Comparison of ENCODE assay signal across 8 cellular contexts in the genomic region with DNA sequence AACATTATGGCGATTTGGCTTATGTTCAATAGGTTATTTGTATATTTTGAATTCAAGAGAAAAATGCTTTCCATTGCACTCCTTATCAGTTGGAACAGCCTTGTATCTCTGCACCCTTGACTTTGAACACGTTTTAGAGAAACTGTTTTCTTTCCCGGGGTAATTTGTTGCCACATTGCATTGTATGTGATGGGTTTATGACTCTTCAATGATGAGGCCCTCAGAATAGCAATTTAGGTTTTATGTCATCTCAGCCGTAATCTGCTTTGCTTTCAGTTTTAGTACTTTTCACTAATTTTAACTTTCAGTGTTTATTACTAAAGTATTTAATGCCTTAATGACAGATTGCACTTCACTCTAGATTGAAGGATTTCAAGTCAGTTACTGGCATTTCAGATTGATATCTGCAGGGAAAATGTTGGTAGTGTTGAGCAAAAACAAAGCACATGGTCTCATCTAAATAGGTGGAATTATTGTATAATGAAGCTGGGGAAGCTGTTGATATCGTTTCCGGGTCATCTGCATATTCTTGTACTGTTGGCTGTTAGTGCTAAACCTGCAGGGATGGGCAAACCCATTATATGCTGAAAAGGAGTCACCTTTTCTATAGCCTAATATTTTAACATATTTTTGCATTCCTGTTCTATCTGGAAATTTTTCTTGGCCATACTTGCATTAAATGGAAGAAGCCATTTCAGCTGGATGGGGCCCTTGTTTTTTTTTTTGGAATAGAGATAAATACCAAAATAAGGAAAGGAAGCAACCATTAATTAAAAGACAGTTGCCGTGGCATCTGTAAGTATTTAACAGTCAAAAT. TPM values are rescaled to one million over a fixed set of nuclear protein-coding genes. Genes with fewer than 3 reads are reported as not detected.
DNase-seq lines count a peak whose midpoint lies in the region; ATAC-seq, FAIRE-seq and TF ChIP-seq lines count a peak whose summit lies in the region.

No MANE protein-coding gene starts in this region.

- H2AFZ ChIP-seq in K562 (ENCODE audit: low read depth, low read length) = no peak overlapping the region
- no peak overlapping the region for H2AFZ ChIP-seq in mesenchymal stem cell (ENCODE audit: low read depth, low read length)

- FAIRE-seq in K562 (lab: Jason Lieb, UNC) = no peak

- intact Hi-C loops in K562 (cut with micrococcal nuclease) (loop anchor here (5.0 to 10.0 kb wide), 2 partner anchors 41 to 213 kb away; no protein-coding TSS in a partner anchor), sciatic nerve (cut with DNase I) (no loop called here)

- peak in 2 of 5 donors; percentile 21 to 31 for DNase-seq in CD8-positive, alpha-beta memory T cell
- DNase-seq in Kasumi-1 (lab: John Stamatoyannopoulos, UW) (peak; percentile 22 to 55), K562 (ENCODE audit: extremely low read depth in 1 of 4, low spot score in 3 of 4) (peak in 3 of 4 experiments; percentile 30 to 47 (median 45)), mesenchymal stem cell (peak; percentile 25), sciatic nerve (ENCODE audit: low spot score) (no peak), amniotic stem cell (lab: John Stamatoyannopoulos, UW) (no peak)

- peaks cover 55% of the 10 kb centered on the region for H3K4me1 ChIP-seq in CD8-positive, alpha-beta memory T cell (ENCODE audit: insufficient read depth, low read length)
- H3K4me1 ChIP-seq in K562 (replicated peaks in 1 of 2; ENCODE audit: control insufficient read depth in 2 of 2, insufficient read depth in 2 of 2, low read length in 2 of 2) (peaks cover 11 to 19% of the 10 kb centered on the region in 2 experiments; a peak in 4 of 5 replicates), mesenchymal stem cell (ENCODE audit: control insufficient read depth, insufficient read depth, low read depth, low read length) (peaks cover 3% of the 10 kb centered on the region)

- peak overlapping the region in 1 of 2 experiments; percentile 98; a peak in 3 of 4 replicates for H3K9ac ChIP-seq in K562 (ENCODE audit: insufficient read depth in 1 of 2, low read depth in 2 of 2, low read length in 2 of 2)
- peak overlapping the region; percentile 98 for H3K9ac ChIP-seq in mesenchymal stem cell (ENCODE audit: low read length)

- H3K27me3 ChIP-seq in CD8-positive, alpha-beta memory T cell (ENCODE audit: insufficient read depth, low read length, poor library complexity, severe bottlenecking) = no peaks in the 10 kb centered on the region
- H3K27me3 ChIP-seq in K562 (ENCODE audit: control insufficient read depth in 2 of 2, insufficient read depth in 2 of 2, low read length in 2 of 2) (no peaks in the 10 kb centered on the region), mesenchymal stem cell (ENCODE audit: control insufficient read depth in 1 of 2, insufficient read depth in 1 of 2, low read length in 2 of 2) (no peaks in the 10 kb centered on the region)

- ATAC-seq in K562 (peak; percentile 19; the same call in 2 of the 3 replicates), sciatic nerve (no peak), GM18505 (IDR thresholded peaks at IDR 0.05; ENCODE audit: unreplicated experiment) (no peak), HG03135 (IDR thresholded peaks at IDR 0.05; ENCODE audit: unreplicated experiment) (no peak)

- H3K9me1 ChIP-seq in K562 (ENCODE audit: control insufficient read depth, insufficient read depth, low read length) = no peaks in the 10 kb centered on the region

- no peak overlapping the region for H2BK15ac ChIP-seq in mesenchymal stem cell (ENCODE audit: low read depth, poor library complexity, severe bottlenecking)

- no peaks in the 10 kb centered on the region for H3K36me3 ChIP-seq in CD8-positive, alpha-beta memory T cell (ENCODE audit: insufficient read depth, low read length)
- H3K36me3 ChIP-seq in K562 (ENCODE audit: control insufficient read depth, insufficient read depth, low read length) = peaks cover 41% of the 10 kb centered on the region
- H3K36me3 ChIP-seq in mesenchymal stem cell (ENCODE audit: control insufficient read depth in 1 of 2, insufficient read depth in 2 of 2, low read depth in 1 of 2, low read length in 2 of 2) = peaks cover 0 to 3% of the 10 kb centered on the region in 2 experiments

- H3K4me3 Mint-ChIP-seq in CD8-positive, alpha-beta memory T cell = peak overlapping the region; percentile 81 to 99 (median 98)

- POLR2A ChIA-PET in CD8-positive, alpha-beta memory T cell (lab: Charles Lee) = interaction anchor here (0.6 kb wide), 1 partner anchor 14 kb away, joined by 3 read pairs; a partner anchor contains a TSS
- POLR2A ChIA-PET in K562 (lab: Yijun Ruan, JAX) = interaction anchor here (0.7 to 1.7 kb wide), 3 partner anchors 9 to 55 kb away, joined by 3 to 6 read pairs (median 5); no protein-coding TSS in a partner anchor

- H3K14ac ChIP-seq in mesenchymal stem cell (ENCODE audit: low read length in 2 of 2) = no peak overlapping the region

- TF ChIP-seq CTCF in K562 (IDR thresholded peaks at IDR 0.05 in 2 of 3, conservative IDR thresholded peaks at IDR 0.05 in 1 of 3; ENCODE audit: insufficient read depth in 2 of 3, low read depth in 1 of 3, low read length in 3 of 3) = no peak

- in situ Hi-C loops in K562 (cut with MboI) = no loop called here

- H3K23ac ChIP-seq in mesenchymal stem cell (ENCODE audit: low read length in 2 of 2) = no peak overlapping the region

- H3K79me1 ChIP-seq in mesenchymal stem cell (replicated peaks; ENCODE audit: low read length, poor library complexity, severe bottlenecking) = peaks cover 2% of the 10 kb centered on the region

- peaks cover 0 to 1% of the 10 kb centered on the region in 2 donors for H3K27me3 Mint-ChIP-seq in CD8-positive, alpha-beta memory T cell

- H2BK120ac ChIP-seq in mesenchymal stem cell (ENCODE audit: low read depth, low read length) = no peak overlapping the region

- TF ChIP-seq RAD21 in K562 (CRISPR knock-in tag; conservative IDR thresholded peaks at IDR 0.05 in 1 of 2, IDR thresholded peaks at IDR 0.05 in 1 of 2) = no peak

- H3K9me3 ChIP-seq in CD8-positive, alpha-beta memory T cell (ENCODE audit: low read length) = no peaks in the 10 kb centered on the region
- H3K9me3 ChIP-seq in K562 (replicated peaks; ENCODE audit: control insufficient read depth, insufficient read depth, low read depth, low read length) = no peaks in the 10 kb centered on the region
- no peaks in the 10 kb centered on the region for H3K9me3 ChIP-seq in mesenchymal stem cell (ENCODE audit: control insufficient read depth, low read length)

- no peak overlapping the region for H2BK5ac ChIP-seq in mesenchymal stem cell (ENCODE audit: low read depth, low read length, poor library complexity, severe bottlenecking)

- BruUV-seq in K562 (replicated peaks; lab: Mats Ljungman, UMichigan) = no TSS peak

- H3K4me3 ChIP-seq in CD8-positive, alpha-beta memory T cell (ENCODE audit: low read length) = peak overlapping the region; percentile 88
- H3K4me3 ChIP-seq in K562 = peak overlapping the region; percentile 87
- H3K4me3 ChIP-seq in mesenchymal stem cell (ENCODE audit: insufficient read depth in 1 of 2, low read depth in 1 of 2, low read length in 2 of 2) = peak overlapping the region in 1 of 2 experiments; percentile 95

- H3K27ac Mint-ChIP-seq in CD8-positive, alpha-beta memory T cell = peak overlapping the region; percentile 57 to 100 (median 98)

- no peaks in the 10 kb centered on the region for H3K9me3 Mint-ChIP-seq in CD8-positive, alpha-beta memory T cell

- H4K20me1 ChIP-seq in K562 (replicated peaks; ENCODE audit: control insufficient read depth, insufficient read depth, low read length) = peaks cover 39% of the 10 kb centered on the region

- no peak overlapping the region for H3K18ac ChIP-seq in mesenchymal stem cell (ENCODE audit: low read depth in 1 of 2, low read length in 2 of 2)

- WGBS in K562 (ENCODE audit: insufficient coverage, low coverage, missing lambda C conversion rate) = 3% methylated on average over 7 of the region's 7 CpGs
- WGBS in mesenchymal stem cell = 52% methylated on average over 3 of the region's 7 CpGs

- no peak overlapping the region for H2AK5ac ChIP-seq in mesenchymal stem cell (ENCODE audit: low read length, severe bottlenecking)

- H3K4me2 ChIP-seq in K562 (ENCODE audit: insufficient read depth, low read length) (peak overlapping the region; percentile 87), mesenchymal stem cell (ENCODE audit: low read length, poor library complexity, severe bottlenecking) (peak overlapping the region; percentile 75)

- H3K27ac ChIP-seq in CD8-positive, alpha-beta memory T cell (ENCODE audit: low read depth, low read length) = peak overlapping the region; percentile 90
- H3K27ac ChIP-seq in K562 (ENCODE audit: extremely low read depth, low read depth, low read length) (peak overlapping the region; percentile 99), mesenchymal stem cell (ENCODE audit: low read length, poor library complexity, severe bottlenecking) (no peak overlapping the region)

- H3K4ac ChIP-seq in mesenchymal stem cell (ENCODE audit: low read depth in 1 of 2, low read length in 2 of 2) = no peak overlapping the region

- TF ChIP-seq POLR2A in K562 (conservative IDR thresholded peaks at IDR 0.05) (no peak), GM18505 (IDR thresholded peaks at IDR 0.05; ENCODE audit: borderline replicate concordance, extremely low read depth, insufficient read depth, insufficient read length) (no peak)

- CTCF ChIA-PET in CD8-positive, alpha-beta memory T cell (lab: Charles Lee) = no interaction called here
- CTCF ChIA-PET in K562 (lab: Yijun Ruan, JAX; ENCODE audit: low intra/inter-chr PET ratio) = no interaction called here

- no peak overlapping the region for H2BK12ac ChIP-seq in mesenchymal stem cell (ENCODE audit: low read length in 2 of 2)

- H3K36me3 Mint-ChIP-seq in CD8-positive, alpha-beta memory T cell = peaks cover 0 to 25% (median 0%) of the 10 kb centered on the region in 3 donors

- no peak overlapping the region for H4K8ac ChIP-seq in mesenchymal stem cell (ENCODE audit: low read length)

- H4K91ac ChIP-seq in mesenchymal stem cell (ENCODE audit: low read length) = no peak overlapping the region

- TF ChIP-seq EP300 in K562 (IDR thresholded peaks at IDR 0.05; ENCODE audit: low read length) = no peak

- H3K79me2 ChIP-seq in K562 (ENCODE audit: control insufficient read depth, insufficient read depth, low read length) = peaks cover 79% of the 10 kb centered on the region

- H3K4me1 Mint-ChIP-seq in CD8-positive, alpha-beta memory T cell = peaks cover 31 to 58% (median 57%) of the 10 kb centered on the region in 3 donors

RNA-seq across cellular contexts. Expression of a gene that starts 2.0 kb away (rescaled TPM):
- total RNA-seq in CD8-positive, alpha-beta memory T cell = 100 to 1,000 TPM; 113 to 120 TPM
- 72.5 TPM for polyA plus RNA-seq in CD8-positive, alpha-beta memory T cell
- 92.6 and 423 TPM in 2 replicates for total RNA-seq in K562 (2011; cell fraction: chromatin; rRNA removed; ENCODE audit: low replicate concordance)
- 72.9 and 85.9 TPM in 2 replicates for total RNA-seq in K562 (2011; cell fraction: nucleolus; rRNA removed)
- total RNA-seq in K562 (2011; cell fraction: nucleoplasm; rRNA removed) = 129 and 178 TPM in 2 replicates
- total RNA-seq in K562 (2014; rRNA removed) = 86.0 and 109 TPM in 2 replicates
- 108 and 126 TPM in 2 replicates for total RNA-seq in K562 (2014; rRNA removed; fragmentation: Illumina TruSeq; extraction: Trizol)
- total RNA-seq in K562 (2015; rRNA removed; fragmentation: Illumina TruSeq; extraction: Trizol) = 116 and 127 TPM in 2 replicates
- total RNA-seq in K562 (2021) = 120 and 134 TPM in 2 replicates
- polyA plus RNA-seq in K562 (2011; rRNA removed) = 171 and 189 TPM in 2 replicates
- 61.7 and 71.2 TPM in 2 replicates for polyA plus RNA-seq in K562 (2011; cell fraction: cytosol; rRNA removed)
- polyA plus RNA-seq in K562 (2011; cell fraction: nucleus; rRNA removed) = 529 and 662 TPM in 2 replicates
- 127 TPM in 2 replicates for polyA plus RNA-seq in K562 (2012)
- polyA plus RNA-seq in K562 (2014; fragmentation: Illumina TruSeq; extraction: Trizol) = 176 and 206 TPM in 2 replicates
- polyA plus RNA-seq in K562 (2014; fragmentation: Nextera tagmentation; extraction: Ambion mirVana) = 10 to 100 TPM; 80.8 to 97.7 TPM
- polyA plus RNA-seq in K562 (2014; rRNA removed) = 207 and 284 TPM in 2 replicates
- 41.1 and 55.4 TPM in 2 replicates for polyA minus RNA-seq in K562 (2011; rRNA and poly(A)+ RNA removed)
- 18.6 and 19.8 TPM in 2 replicates for polyA minus RNA-seq in K562 (2011; cell fraction: cytosol; rRNA and poly(A)+ RNA removed)
- polyA minus RNA-seq in K562 (2011; cell fraction: nucleus; rRNA and poly(A)+ RNA removed) = 160 and 256 TPM in 2 replicates
- 99.9 TPM for polyA plus RNA-seq in mesenchymal stem cell (2013, experiment 1 of 2)
- 97.1 TPM for polyA plus RNA-seq in mesenchymal stem cell (2013, experiment 2 of 2)
- 229 TPM for total RNA-seq in sciatic nerve

RNA-seq across cellular contexts. Expression of a gene that starts 13.7 kb away (rescaled TPM):
- 10 to 100 TPM; 48.2 to 48.5 TPM for total RNA-seq in CD8-positive, alpha-beta memory T cell
- 6.6 TPM for polyA plus RNA-seq in CD8-positive, alpha-beta memory T cell
- 24.0 and 50.0 TPM in 2 replicates for total RNA-seq in K562 (2011; cell fraction: chromatin; rRNA removed; ENCODE audit: low replicate concordance)
- total RNA-seq in K562 (2011; cell fraction: nucleolus; rRNA removed) = 13.9 and 14.3 TPM in 2 replicates
- total RNA-seq in K562 (2011; cell fraction: nucleoplasm; rRNA removed) = 27.6 and 36.9 TPM in 2 replicates
- total RNA-seq in K562 (2014; rRNA removed) (16.6 and 17.8 TPM in 2 replicates), K562 (2014; rRNA removed; fragmentation: Illumina TruSeq; extraction: Trizol) (28.1 and 30.5 TPM in 2 replicates), K562 (2015; rRNA removed; fragmentation: Illumina TruSeq; extraction: Trizol) (26.8 and 27.7 TPM in 2 replicates), K562 (2021) (26.1 and 28.3 TPM in 2 replicates), sciatic nerve (106 TPM)
- polyA plus RNA-seq in K562 (2011; rRNA removed) (23.6 and 28.4 TPM in 2 replicates), K562 (2014; fragmentation: Illumina TruSeq; extraction: Trizol) (26.1 and 28.9 TPM in 2 replicates), K562 (2014; fragmentation: Nextera tagmentation; extraction: Ambion mirVana) (1 to 10 TPM; 9.0 to 9.9 TPM), K562 (2014; rRNA removed) (17.5 and 19.4 TPM in 2 replicates)
- polyA plus RNA-seq in K562 (2011; cell fraction: cytosol; rRNA removed) = 13.4 and 17.8 TPM in 2 replicates
- polyA plus RNA-seq in K562 (2011; cell fraction: nucleus; rRNA removed) = 10.6 and 11.2 TPM in 2 replicates
- polyA plus RNA-seq in K562 (2012) = 12.6 and 15.6 TPM in 2 replicates
- polyA minus RNA-seq in K562 (2011; rRNA and poly(A)+ RNA removed) = 32.0 and 35.6 TPM in 2 replicates
- polyA minus RNA-seq in K562 (2011; cell fraction: cytosol; rRNA and poly(A)+ RNA removed) = 15.3 and 15.5 TPM in 2 replicates
- 8.6 and 9.3 TPM in 2 replicates for polyA minus RNA-seq in K562 (2011; cell fraction: nucleus; rRNA and poly(A)+ RNA removed)
- 25.9 TPM for polyA plus RNA-seq in mesenchymal stem cell (2013, experiment 1 of 2)
- polyA plus RNA-seq in mesenchymal stem cell (2013, experiment 2 of 2) = 26.3 TPM

RNA-seq across cellular contexts. Expression of a gene that starts 45.9 kb away (rescaled TPM):
- total RNA-seq in CD8-positive, alpha-beta memory T cell = not detected
- polyA plus RNA-seq in CD8-positive, alpha-beta memory T cell = not detected
- total RNA-seq in K562 (2011; cell fraction: chromatin; rRNA removed; ENCODE audit: low replicate concordance) = not detected in 2 replicates
- total RNA-seq in K562 (2011; cell fraction: nucleolus; rRNA removed) = not detected in 2 replicates
- not detected in 2 replicates for total RNA-seq in K562 (2011; cell fraction: nucleoplasm; rRNA removed)
- total RNA-seq in K562 (2014; rRNA removed) = not detected in 2 replicates
- not detected in 2 replicates for total RNA-seq in K562 (2014; rRNA removed; fragmentation: Illumina TruSeq; extraction: Trizol)
- not detected in 2 replicates for total RNA-seq in K562 (2015; rRNA removed; fragmentation: Illumina TruSeq; extraction: Trizol)
- total RNA-seq in K562 (2021) = not detected in 2 replicates
- not detected in 2 replicates for polyA plus RNA-seq in K562 (2011; rRNA removed)
- not detected in 2 replicates for polyA plus RNA-seq in K562 (2011; cell fraction: cytosol; rRNA removed)
- not detected in 2 replicates for polyA plus RNA-seq in K562 (2011; cell fraction: nucleus; rRNA removed)
- not detected in 2 replicates for polyA plus RNA-seq in K562 (2012)
- not detected in 2 replicates for polyA plus RNA-seq in K562 (2014; fragmentation: Illumina TruSeq; extraction: Trizol)
- not detected for polyA plus RNA-seq in K562 (2014; fragmentation: Nextera tagmentation; extraction: Ambion mirVana)
- not detected in 2 replicates for polyA plus RNA-seq in K562 (2014; rRNA removed)
- polyA minus RNA-seq in K562 (2011; rRNA and poly(A)+ RNA removed) = not detected in 2 replicates
- not detected in 2 replicates for polyA minus RNA-seq in K562 (2011; cell fraction: cytosol; rRNA and poly(A)+ RNA removed)
- polyA minus RNA-seq in K562 (2011; cell fraction: nucleus; rRNA and poly(A)+ RNA removed) = not detected in 2 replicates
- polyA plus RNA-seq in mesenchymal stem cell (2013, experiment 1 of 2) = not detected
- not detected for polyA plus RNA-seq in mesenchymal stem cell (2013, experiment 2 of 2)
- not detected for total RNA-seq in sciatic nerve

Comparison
In these comparisons a context has a peak if more than half of its experiments do, and no peak if none do; other contexts are left out.
1. DNase-seq: peak in Kasumi-1 (2 of 2), K562 (3 of 4) and mesenchymal stem cell (single experiment); none in sciatic nerve (single experiment) and amniotic stem cell (single experiment).